8 cellular contexts compared by ENCODE assay signal in genomic region chr6:90701146-90701781, GRCh38.
DNase-seq lines count a peak whose midpoint lies in the region; ATAC-seq and TF ChIP-seq lines count a peak whose summit lies in the region.

No MANE protein-coding gene starts in this region.

- no peak overlapping the region for H3K27ac Mint-ChIP-seq in mesothelial cell of epicardium

- peaks cover 26% of the 10 kb centered on the region for H3K27me3 Mint-ChIP-seq in mesothelial cell of epicardium (ENCODE audit: low read depth)

- in situ Hi-C loops in G401 (cut with HindIII; ENCODE audit: low sequenced_read_pairs): no loop called here

- TF ChIP-seq CTCF in mesothelial cell of epicardium (IDR thresholded peaks at IDR 0.05; ENCODE audit: unreplicated experiment): no peak

- DNase-seq in Daoy (ENCODE audit: low read depth): peak; percentile 23
- DNase-seq in SKM-1 (lab: John Stamatoyannopoulos, UW; ENCODE audit: unreplicated experiment): peak; percentile 76
- DNase-seq in G401 (ENCODE audit: low spot score): no peak
- no peak for DNase-seq in mesothelial cell of epicardium (ENCODE audit: low spot score in 2 of 2, unreplicated experiment in 2 of 2)
- DNase-seq in NCI-H2081 treated with DMSO at 0.1 percent for 48 hours (lab: John Stamatoyannopoulos, UW): no peak

- no peak overlapping the region for H3K4me3 Mint-ChIP-seq in mesothelial cell of epicardium

- peaks cover 2% of the 10 kb centered on the region for H3K4me1 Mint-ChIP-seq in mesothelial cell of epicardium

- ATAC-seq in GM19452 (IDR thresholded peaks at IDR 0.05; ENCODE audit: unreplicated experiment) (peak; percentile 83), HG03354 (IDR thresholded peaks at IDR 0.05; ENCODE audit: poor library complexity, severe bottlenecking, unreplicated experiment) (peak; percentile 94), HG03571 (IDR thresholded peaks at IDR 0.05; ENCODE audit: unreplicated experiment) (no peak)

- no peaks in the 10 kb centered on the region for H3K9me3 Mint-ChIP-seq in mesothelial cell of epicardium

- no peaks in the 10 kb centered on the region for H3K36me3 Mint-ChIP-seq in mesothelial cell of epicardium

Comparison
In these comparisons a context has a peak if more than half of its experiments do, and no peak if none do; other contexts are left out.
1. DNase-seq: peak in Daoy (single experiment) and SKM-1 (single experiment); none in G401 (single experiment), mesothelial cell of epicardium (0 of 2) and NCI-H2081 treated with DMSO at 0.1 percent for 48 hours (single experiment).